Comparison of ENCODE assay signal across 9 cellular contexts in genomic region chr5:172773481-172774469, GRCh38. TPM values are rescaled to one million over a fixed set of nuclear protein-coding genes. Genes with fewer than 3 reads are reported as not detected.
DNase-seq lines count a peak whose midpoint lies in the region; ATAC-seq, FAIRE-seq and TF ChIP-seq lines count a peak whose summit lies in the region.
"Had no signal": no experiment of that assay in that cellular context is flagged by ENCODE, and none has a peak within 500 bp of the region (broad histone marks: within the 10 kb centered on the region; RNA-seq: fewer than 3 reads in every experiment).

No MANE protein-coding gene starts in this region.

- in situ Hi-C loops in GM12878 (cut with MboI): no loop called here

- H3K27me3 ChIP-seq in GM12878 (replicated peaks in 1 of 2; ENCODE audit: control insufficient read depth in 2 of 2, insufficient read depth in 2 of 2, low read length in 1 of 2): no peaks in the 10 kb centered on the region
- no peaks in the 10 kb centered on the region for H3K27me3 ChIP-seq in lung (ENCODE audit: control insufficient read depth, insufficient read depth)
- no peaks in the 10 kb centered on the region for H3K27me3 ChIP-seq in tibial artery

- H3K79me2 ChIP-seq in GM12878 (ENCODE audit: control insufficient read depth, insufficient read depth, low read length): peaks cover 9% of the 10 kb centered on the region

- H3K36me3 ChIP-seq in GM12878 (ENCODE audit: control insufficient read depth in 2 of 2, insufficient read depth in 2 of 2, low read length in 1 of 2) (no peaks in the 10 kb centered on the region), lung (ENCODE audit: control insufficient read depth in 2 of 2, insufficient read depth in 2 of 2, low read length in 2 of 2) (peaks cover 6 to 11% of the 10 kb centered on the region in 2 donors), tibial artery (peaks cover 16 to 21% (median 20%) of the 10 kb centered on the region in 3 donors)

- 68% methylated on average over 11 of the region's 11 CpGs for WGBS in GM12878 (ENCODE audit: insufficient coverage, insufficient replicate concordance, low lambda C conversion rate, missing lambda C conversion rate)
- WGBS in lung, 2 donors: 80% methylated on average over 11 of the region's 11 CpGs

- H3K27me3 Mint-ChIP-seq in activated T-cell treated with anti-CD3 and anti-CD28 coated beads, Interleukin-2, amount 50 U/mL, for 24 hours: no peaks in the 10 kb centered on the region

- H3K4me3 ChIP-seq in GM12878 (no peak overlapping the region), lung (no peak overlapping the region), tibial artery (no peak overlapping the region)

- no peak overlapping the region for H3K4me3 Mint-ChIP-seq in activated T-cell treated with anti-CD3 and anti-CD28 coated beads, Interleukin-2, amount 50 U/mL, for 24 hours

- H3K4me2 ChIP-seq in GM12878 (ENCODE audit: control insufficient read depth, insufficient read depth): no peak overlapping the region

- intact Hi-C loops in GM12878 (cut with micrococcal nuclease; ENCODE audit: unreplicated experiment): loop anchor here (5.0 to 10.0 kb wide), 3 partner anchors 134 to 661 kb away; partner anchors contain the start of gene CREBRF
- intact Hi-C loops in tibial artery (cut with DNase I; ENCODE audit: low total_unique reads): loop anchor here (2.0 kb wide), 1 partner anchor 129 kb away; no protein-coding TSS in a partner anchor

- ATAC-seq in GM12878 (no peak), lung (ENCODE audit: insufficient read depth, low FRiP score) (no peak), HG02870 (IDR thresholded peaks at IDR 0.05; ENCODE audit: unreplicated experiment) (no peak), HG02981 (IDR thresholded peaks at IDR 0.05; ENCODE audit: unreplicated experiment) (no peak)

- no peak for TF ChIP-seq RAD21 in GM12878 (IDR thresholded peaks at IDR 0.05; ENCODE audit: insufficient read depth, low read depth, low read length)

- H3K27ac ChIP-seq in GM12878 (ENCODE audit: control insufficient read depth, insufficient read depth): no peak overlapping the region
- peak overlapping the region; percentile 72 to 100 for H3K27ac ChIP-seq in lung (ENCODE audit: low read depth in 1 of 2, low read length in 1 of 2)
- peak overlapping the region; percentile 96 to 98 for H3K27ac ChIP-seq in tibial artery

- TF ChIP-seq CTCF in GM12878 (IDR thresholded peaks at IDR 0.05 in 2 of 3, conservative IDR thresholded peaks at IDR 0.05 in 1 of 3; ENCODE audit: control insufficient read depth in 2 of 3, extremely low read depth in 1 of 3, insufficient read depth in 1 of 3, low read depth in 3 of 3, low read length in 3 of 3) (no peak), lung (IDR thresholded peaks at IDR 0.05; ENCODE audit: control extremely low read depth, extremely low read depth) (no peak), tibial artery (IDR thresholded peaks at IDR 0.05) (no peak)

- H3K4me1 Mint-ChIP-seq in activated T-cell treated with anti-CD3 and anti-CD28 coated beads, Interleukin-2, amount 50 U/mL, for 24 hours (ENCODE audit: low read depth): peaks cover 78% of the 10 kb centered on the region

- no peak for FAIRE-seq in GM12878 (lab: Jason Lieb, UNC)

- BruUV-seq in GM12878 (replicated peaks; lab: Mats Ljungman, UMichigan): no TSS peak

- no peaks in the 10 kb centered on the region for H3K9me3 Mint-ChIP-seq in activated T-cell treated with anti-CD3 and anti-CD28 coated beads, Interleukin-2, amount 50 U/mL, for 24 hours

- H3K9me3 ChIP-seq in GM12878 (replicated peaks; ENCODE audit: control insufficient read depth, insufficient read depth, low read length): no peaks in the 10 kb centered on the region
- H3K9me3 ChIP-seq in lung (ENCODE audit: control insufficient read depth in 2 of 2, insufficient read depth in 1 of 2, low read length in 1 of 2): peaks cover 0 to 2% of the 10 kb centered on the region in 2 donors
- H3K9me3 ChIP-seq in tibial artery: no peaks in the 10 kb centered on the region

- CTCF ChIA-PET in GM12878 (lab: Yijun Ruan, JAX): interaction anchor here (0.5 to 4.7 kb wide), 7 partner anchors 41 to 138 kb away, joined by 3 to 40 read pairs (median 14); no protein-coding TSS in a partner anchor

- H3K36me3 Mint-ChIP-seq in activated T-cell treated with anti-CD3 and anti-CD28 coated beads, Interleukin-2, amount 50 U/mL, for 24 hours (ENCODE audit: low read depth): peaks cover 17% of the 10 kb centered on the region

- no peak overlapping the region for H3K9ac ChIP-seq in GM12878 (ENCODE audit: control insufficient read depth, insufficient read depth, low read length)

- H3K27ac Mint-ChIP-seq in activated T-cell treated with anti-CD3 and anti-CD28 coated beads, Interleukin-2, amount 50 U/mL, for 24 hours: peak overlapping the region; percentile 96

- SMC1A ChIA-PET in GM12878 (lab: Charles Lee; ENCODE audit: uncharacterized antibody, unreplicated experiment): interaction anchor here (0.7 to 3.2 kb wide), 6 partner anchors 34 to 157 kb away, joined by 3 to 13 read pairs (median 4); no protein-coding TSS in a partner anchor

- no peak overlapping the region for H2AFZ ChIP-seq in GM12878 (ENCODE audit: control insufficient read depth, low read depth, low read length)

- peak; percentile 46 for DNase-seq in activated T-cell treated with anti-CD3 and anti-CD28 coated beads, Interleukin-2, amount 50 U/mL, for 24 hours
- DNase-seq in activated T-cell treated with anti-CD3 and anti-CD28 coated beads, Interleukin-2, amount 50 U/mL, for 1 hour: no peak
- DNase-seq in GM12878 (ENCODE audit: low read depth, low spot score) (no peak), lung (ENCODE audit: low spot score) (no peak), tibial artery (peak in 1 of 2 donors; percentile 68), AG20443 (ENCODE audit: low spot score) (no peak)
- DNase-seq: H7 had no signal

- peaks cover 40% of the 10 kb centered on the region for H3K4me1 ChIP-seq in GM12878 (ENCODE audit: control insufficient read depth, insufficient read depth, low read length)
- H3K4me1 ChIP-seq in lung (ENCODE audit: control insufficient read depth in 2 of 2, insufficient read depth in 2 of 2, low read length in 2 of 2): peaks cover 3 to 23% of the 10 kb centered on the region in 2 donors
- peaks cover 8 to 71% (median 34%) of the 10 kb centered on the region in 4 donors for H3K4me1 ChIP-seq in tibial artery

- RAD21 ChIA-PET in GM12878 (lab: Charles Lee; ENCODE audit: unreplicated experiment): interaction anchor here (0.5 to 4.1 kb wide), 4 partner anchors 15 to 63 kb away, joined by 3 to 35 read pairs (median 3); no protein-coding TSS in a partner anchor

- no peaks in the 10 kb centered on the region for H4K20me1 ChIP-seq in GM12878 (ENCODE audit: control insufficient read depth, insufficient read depth)

- TF ChIP-seq EP300 in GM12878 (IDR thresholded peaks at IDR 0.05; ENCODE audit: borderline replicate concordance in 1 of 2, control insufficient read depth in 1 of 2, low read depth in 2 of 2, low read length in 2 of 2): no peak

- POLR2A ChIA-PET in GM12878 (lab: Charles Lee): interaction anchor here (0.5 to 3.9 kb wide), 6 partner anchors 8 to 133 kb away, joined by 3 to 45 read pairs (median 4); no protein-coding TSS in a partner anchor

- no peak for TF ChIP-seq POLR2A in GM12878 (IDR thresholded peaks at IDR 0.05; ENCODE audit: low read depth, low read length)

TF ChIP-seq in GM12878, 131 proteins besides CTCF, POLR2A, EP300 and RAD21 (continues in another document):
- TF ChIP-seq EGR1 (IDR thresholded peaks at IDR 0.05; ENCODE audit: borderline replicate concordance in 1 of 2, low read depth in 2 of 2, low read length in 2 of 2) (no peak), KAT2A (conservative IDR thresholded peaks at IDR 0.05; ENCODE audit: control insufficient read depth, low read depth, low read length) (no peak), JUNB (IDR thresholded peaks at IDR 0.05) (peak; percentile 52), SPI1 (IDR thresholded peaks at IDR 0.05; ENCODE audit: borderline replicate concordance, insufficient read depth, low read depth, low read length) (no peak; the same call in 1 of the 2 replicates), SKIL (IDR thresholded peaks at IDR 0.05; ENCODE audit: low read depth, poor library complexity, severe bottlenecking) (no peak), RUNX3 (IDR thresholded peaks at IDR 0.05; ENCODE audit: low read length) (no peak; the same call in 1 of the 2 replicates), SP1 (IDR thresholded peaks at IDR 0.05; ENCODE audit: low read depth, low read length) (no peak), ZSCAN29 (IDR thresholded peaks at IDR 0.05) (peak; percentile 65; the same call in 1 of the 2 replicates)

RNA-seq across cellular contexts. Expression of gene DUSP1, which starts 2.8 kb away (rescaled TPM):
- 9.4 and 10.7 TPM in 2 replicates for total RNA-seq in GM12878 (2013; cell fraction: nucleolus; rRNA removed)
- total RNA-seq in GM12878 (2014; rRNA removed): 5.8 and 6.2 TPM in 2 replicates
- 2.0 and 2.5 TPM in 2 replicates for total RNA-seq in GM12878 (2014; rRNA removed; fragmentation: Illumina TruSeq; extraction: Trizol)
- 5.0 and 5.3 TPM in 2 replicates for total RNA-seq in GM12878 (2021)
- 2.1 TPM for polyA plus RNA-seq in GM12878 (2011; ENCODE audit: low read depth)
- 3.0 and 4.0 TPM in 2 replicates for polyA plus RNA-seq in GM12878 (2011; rRNA removed)
- 4.7 and 5.6 TPM in 2 replicates for polyA plus RNA-seq in GM12878 (2011; cell fraction: cytosol; rRNA removed)
- polyA plus RNA-seq in GM12878 (2011; cell fraction: nucleus; rRNA removed): 7.0 and 8.8 TPM in 2 replicates
- polyA plus RNA-seq in GM12878 (2012): 4.9 and 5.3 TPM in 2 replicates
- 1.0 and 2.0 TPM in 2 replicates for polyA plus RNA-seq in GM12878 (2014; fragmentation: Illumina TruSeq; extraction: Trizol)
- 1 to 10 TPM; 1.4 to 1.9 TPM for polyA plus RNA-seq in GM12878 (2014; fragmentation: Nextera tagmentation; extraction: Ambion mirVana)
- polyA plus RNA-seq in GM12878 (2014; rRNA removed): 3.5 and 4.1 TPM in 2 replicates
- polyA plus RNA-seq in GM12878 (2016; fragmentation: Nextera tagmentation; extraction: Ambion mirVana): 1 to 10 TPM; 3.9 to 5.4 TPM
- 5.9 and 9.3 TPM in 2 replicates for polyA minus RNA-seq in GM12878 (2011; rRNA and poly(A)+ RNA removed)
- 4.9 and 5.3 TPM in 2 replicates for polyA minus RNA-seq in GM12878 (2011; cell fraction: cytosol; rRNA and poly(A)+ RNA removed)
- 12.6 and 13.6 TPM in 2 replicates for polyA minus RNA-seq in GM12878 (2011; cell fraction: nucleus; rRNA and poly(A)+ RNA removed)
- total RNA-seq in lung: 100 to 1,000 TPM; 310 to 377 TPM
- polyA plus RNA-seq in lung: 1,000 to 10,000 TPM in 1 of 2 donors, 100 to 1,000 TPM in 1; 138 to 1,153 TPM

Comparison
In these comparisons a context has a peak if more than half of its experiments do, and no peak if none do; other contexts are left out.
1. RNA of gene DUSP1, which starts 2.8 kb away (total RNA-seq): 310 to 377 TPM in lung; 2.0 to 10.7 TPM in GM12878; every median in the first group is over 10 times any median in the second.